Comparison of ENCODE assay signal across 8 cellular contexts in the genomic region with DNA sequence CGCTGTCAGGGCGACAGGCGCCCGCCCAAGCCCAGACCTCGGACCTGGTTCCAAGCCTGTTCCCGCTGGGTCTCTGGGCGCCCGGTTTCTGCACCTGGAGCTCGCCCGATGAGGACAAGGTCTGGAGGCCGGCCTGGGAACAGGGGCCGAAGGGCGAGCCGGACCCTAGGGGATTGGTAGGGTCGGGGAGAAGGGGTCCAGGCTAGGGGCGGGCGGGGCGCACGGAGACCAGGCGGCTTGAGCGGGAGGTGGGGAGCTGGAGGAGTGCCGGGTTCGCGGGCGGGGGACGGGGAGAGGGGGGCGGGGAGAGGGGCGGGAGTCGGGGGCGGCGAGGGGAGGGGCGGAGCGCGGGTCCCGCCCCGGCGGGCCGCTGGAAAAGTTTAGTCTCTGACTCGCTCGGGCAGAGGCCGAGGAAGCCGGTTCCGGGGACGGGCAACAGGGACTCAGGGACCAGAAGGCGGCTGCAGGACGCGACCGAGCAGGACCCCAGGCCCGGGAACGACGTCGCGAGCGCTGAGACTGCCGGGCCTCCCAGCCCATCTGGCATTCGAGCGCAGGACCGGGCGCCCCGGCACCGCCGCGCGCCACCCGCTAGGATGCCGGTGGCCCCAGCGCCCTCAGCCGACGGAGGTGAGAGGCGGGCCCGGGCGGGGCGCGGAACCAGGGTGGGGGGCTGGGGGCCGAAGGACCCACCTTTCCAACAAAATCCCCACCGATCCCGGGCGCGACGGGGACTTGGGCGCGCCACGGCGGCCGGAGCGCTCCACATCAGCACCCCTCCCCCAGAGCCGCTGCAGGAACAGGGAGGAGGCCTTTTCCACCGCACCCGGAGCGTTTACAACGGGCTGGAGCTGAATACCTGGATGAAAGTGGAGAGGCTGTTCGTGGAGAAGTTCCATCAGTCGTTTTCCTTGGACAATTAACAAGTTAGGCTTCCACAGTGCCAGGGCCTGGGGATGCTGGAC. TPM values are rescaled to one million over a fixed set of nuclear protein-coding genes. Genes with fewer than 3 reads are reported as not detected.
A peak's percentile ranks its signal among the peaks of the same experiment; 100 is the strongest.
DNase-seq lines count a peak whose midpoint lies in the region; ATAC-seq and TF ChIP-seq lines count a peak whose summit lies in the region.

A gene (plus strand): TSS at position 403 of the 965 bp plus-strand sequence. CDS start 9,733 bp downstream, outside the sequence.

- peaks cover under 1 to 63% (median 30%) of the 10 kb centered on the region in 9 donors for H3K4me1 ChIP-seq in heart right ventricle

- H3K36me3 Mint-ChIP-seq in natural killer cell (no peaks in the 10 kb centered on the region), progenitor cell of endocrine pancreas (ENCODE audit: insufficient read depth) (no peaks in the 10 kb centered on the region)
- no peaks in the 10 kb centered on the region for H3K36me3 Mint-ChIP-seq in natural killer cell treated with Interleukin-12 subunit alpha and Interleukin-12 subunit beta and Interleukin-15 and Interleukin-18, amount 100 ng/mL, for 72 hours
- no peaks in the 10 kb centered on the region for H3K36me3 Mint-ChIP-seq in activated naive CD4-positive, alpha-beta T cell treated with anti-CD3 and anti-CD28 coated beads for 36 hours (ENCODE audit: low read depth)

- intact Hi-C loops in natural killer cell (cut with micrococcal nuclease): no loop called here
- intact Hi-C loops in activated naive CD4-positive, alpha-beta T cell treated with anti-CD3 and anti-CD28 coated beads for 36 hours (cut with micrococcal nuclease): no loop called here
- intact Hi-C loops in heart right ventricle (cut with DNase I): loop anchor here in 8 of 10 donors (1.0 to 10.0 kb wide), 13 partner anchors 39 to 337 kb away; no protein-coding TSS in a partner anchor

- peaks cover 36 to 65% of the 10 kb centered on the region in 2 donors for H3K27me3 Mint-ChIP-seq in natural killer cell (ENCODE audit: low read depth in 2 of 2)
- H3K27me3 Mint-ChIP-seq in natural killer cell treated with Interleukin-12 subunit alpha and Interleukin-12 subunit beta and Interleukin-15 and Interleukin-18, amount 100 ng/mL, for 72 hours: peaks cover 55 to 71% of the 10 kb centered on the region in 2 donors
- peaks cover 40% of the 10 kb centered on the region for H3K27me3 Mint-ChIP-seq in activated naive CD4-positive, alpha-beta T cell treated with anti-CD3 and anti-CD28 coated beads for 36 hours (ENCODE audit: low read depth)
- peaks cover 50% of the 10 kb centered on the region for H3K27me3 Mint-ChIP-seq in progenitor cell of endocrine pancreas

- no peaks in the 10 kb centered on the region for H3K9me3 ChIP-seq in heart right ventricle

- no peak for TF ChIP-seq CTCF in natural killer cell (IDR thresholded peaks at IDR 0.05)
- TF ChIP-seq CTCF in heart right ventricle (IDR thresholded peaks at IDR 0.05): peak in 5 of 9 donors; percentile 12 to 40 (median 36)
- TF ChIP-seq CTCF in progenitor cell of endocrine pancreas (IDR thresholded peaks at IDR 0.05; ENCODE audit: unreplicated experiment): peak; percentile 37

- H3K4me1 Mint-ChIP-seq in natural killer cell (no peaks in the 10 kb centered on the region), progenitor cell of endocrine pancreas (ENCODE audit: low read depth) (peaks cover 6% of the 10 kb centered on the region)
- peaks cover 9 to 12% of the 10 kb centered on the region in 2 donors for H3K4me1 Mint-ChIP-seq in natural killer cell treated with Interleukin-12 subunit alpha and Interleukin-12 subunit beta and Interleukin-15 and Interleukin-18, amount 100 ng/mL, for 72 hours (ENCODE audit: low read depth in 2 of 2)
- H3K4me1 Mint-ChIP-seq in activated naive CD4-positive, alpha-beta T cell treated with anti-CD3 and anti-CD28 coated beads for 36 hours (ENCODE audit: low read depth): peaks cover 35% of the 10 kb centered on the region

- H3K27ac ChIP-seq in heart right ventricle: peak within 1 kb of the TSS in 9 of 10 donors; percentile 54 to 90 (median 83)

- no peaks in the 10 kb centered on the region for H3K9me3 Mint-ChIP-seq in natural killer cell
- no peaks in the 10 kb centered on the region for H3K9me3 Mint-ChIP-seq in natural killer cell treated with Interleukin-12 subunit alpha and Interleukin-12 subunit beta and Interleukin-15 and Interleukin-18, amount 100 ng/mL, for 72 hours
- no peaks in the 10 kb centered on the region for H3K9me3 Mint-ChIP-seq in activated naive CD4-positive, alpha-beta T cell treated with anti-CD3 and anti-CD28 coated beads for 36 hours
- H3K9me3 Mint-ChIP-seq in progenitor cell of endocrine pancreas (ENCODE audit: low read depth): no peaks in the 10 kb centered on the region

- WGBS in heart right ventricle, 2 donors: 1% methylated on average over 82 to 86 of the region's 93 CpGs

- ATAC-seq in natural killer cell: no peak
- no peak for ATAC-seq in natural killer cell treated with Interleukin-12 subunit alpha and Interleukin-12 subunit beta and Interleukin-15 and Interleukin-18, amount 100 ng/mL, for 72 hours
- peak; percentile 79 to 91 (median 85) for ATAC-seq in heart right ventricle
- no peak for ATAC-seq in GM19463 (IDR thresholded peaks at IDR 0.05; ENCODE audit: unreplicated experiment)
- no peak for ATAC-seq in HG02678 (IDR thresholded peaks at IDR 0.05; ENCODE audit: unreplicated experiment)

- CTCF ChIA-PET in activated naive CD4-positive, alpha-beta T cell treated with anti-CD3 and anti-CD28 coated beads for 36 hours (lab: Charles Lee): no interaction called here

- no peak within 1 kb of the TSS for H3K27ac Mint-ChIP-seq in natural killer cell
- H3K27ac Mint-ChIP-seq in natural killer cell treated with Interleukin-12 subunit alpha and Interleukin-12 subunit beta and Interleukin-15 and Interleukin-18, amount 100 ng/mL, for 72 hours: no peak within 1 kb of the TSS
- no peak within 1 kb of the TSS for H3K27ac Mint-ChIP-seq in activated naive CD4-positive, alpha-beta T cell treated with anti-CD3 and anti-CD28 coated beads for 36 hours
- peak within 1 kb of the TSS; percentile 62 for H3K27ac Mint-ChIP-seq in progenitor cell of endocrine pancreas

- H3K4me3 ChIP-seq in heart right ventricle: peak within 1 kb of the TSS; percentile 64 to 92 (median 76)

- peaks cover 0 to 9% (median 0%) of the 10 kb centered on the region in 9 donors for H3K36me3 ChIP-seq in heart right ventricle

- peaks cover 0 to 37% (median 4%) of the 10 kb centered on the region in 7 donors for H3K27me3 ChIP-seq in heart right ventricle

- DNase-seq in natural killer cell: no peak
- no peak for DNase-seq in natural killer cell treated with Interleukin-12 subunit alpha and Interleukin-12 subunit beta and Interleukin-15 and Interleukin-18, amount 100 ng/mL, for 72 hours (ENCODE audit: low spot score)
- DNase-seq in activated naive CD4-positive, alpha-beta T cell treated with anti-CD3 and anti-CD28 coated beads for 36 hours: peak; percentile 45
- peak; percentile 71 to 79 for DNase-seq in heart right ventricle
- peak; percentile 41 for DNase-seq in progenitor cell of endocrine pancreas (ENCODE audit: low spot score, unreplicated experiment)
- DNase-seq in T1000 (lab: John Stamatoyannopoulos, UW): no peak

- H3K4me3 Mint-ChIP-seq in natural killer cell (peak within 1 kb of the TSS; percentile 35), progenitor cell of endocrine pancreas (ENCODE audit: low read depth) (peak within 1 kb of the TSS; percentile 82)
- no peak within 1 kb of the TSS for H3K4me3 Mint-ChIP-seq in natural killer cell treated with Interleukin-12 subunit alpha and Interleukin-12 subunit beta and Interleukin-15 and Interleukin-18, amount 100 ng/mL, for 72 hours
- peak within 1 kb of the TSS; percentile 67 for H3K4me3 Mint-ChIP-seq in activated naive CD4-positive, alpha-beta T cell treated with anti-CD3 and anti-CD28 coated beads for 36 hours

RNA-seq across cellular contexts. Expression of the gene that starts here (rescaled TPM):
- total RNA-seq in natural killer cell (1 to 10 TPM in 2 of 3 donors, not detected in 1; 1.1 to 1.5 TPM), heart right ventricle (10 to 100 TPM in 7 of 10 donors, 1 to 10 TPM in 3; 3.6 to 61.6 (median 13.1) TPM), progenitor cell of endocrine pancreas (1.6 and 1.7 TPM in 2 replicates)
- not detected for total RNA-seq in natural killer cell treated with Interleukin-12 subunit alpha and Interleukin-12 subunit beta and Interleukin-15 and Interleukin-18, amount 100 ng/mL, for 72 hours
- total RNA-seq in activated naive CD4-positive, alpha-beta T cell treated with anti-CD3 and anti-CD28 coated beads for 36 hours: 1 to 10 TPM in 1 of 2 experiments, under 1 TPM in 1; 0.91 to 1.4 TPM
- 10 to 100 TPM; 12.7 to 13.9 TPM for polyA plus RNA-seq in heart right ventricle

Comparison
In these comparisons a context has a peak if more than half of its experiments do, and no peak if none do; other contexts are left out.
1. ATAC-seq: peak in heart right ventricle (8 of 8); none in natural killer cell (0 of 3), natural killer cell treated with Interleukin-12 subunit alpha and Interleukin-12 subunit beta and Interleukin-15 and Interleukin-18, amount 100 ng/mL, for 72 hours (0 of 2), GM19463 (single experiment) and HG02678 (single experiment).
2. DNase-seq: peak in activated naive CD4-positive, alpha-beta T cell treated with anti-CD3 and anti-CD28 coated beads for 36 hours (single experiment), heart right ventricle (2 of 2) and progenitor cell of endocrine pancreas (single experiment); none in natural killer cell (single experiment), natural killer cell treated with Interleukin-12 subunit alpha and Interleukin-12 subunit beta and Interleukin-15 and Interleukin-18, amount 100 ng/mL, for 72 hours (single experiment) and T1000 (single experiment).
3. intact Hi-C loops: an anchor here in heart right ventricle (1.0 to 10.0 kb wide); none called in natural killer cell and activated naive CD4-positive, alpha-beta T cell treated with anti-CD3 and anti-CD28 coated beads for 36 hours.